Comparison of ENCODE assay signal across 8 cellular contexts in genomic region chr2:138922973-138923563, GRCh38.
DNase-seq lines count a peak whose midpoint lies in the region; TF ChIP-seq lines count a peak whose summit lies in the region.
"Had no signal": no experiment of that assay in that cellular context is flagged by ENCODE, and none has a peak within 500 bp of the region (broad histone marks: within the 10 kb centered on the region; RNA-seq: fewer than 3 reads in every experiment).

No MANE protein-coding gene starts in this region.

- H3K27ac Mint-ChIP-seq in brain = peak overlapping the region in 1 of 5 experiments; percentile 39
- H3K27ac Mint-ChIP-seq in neural progenitor cell = no peak overlapping the region
- H3K27ac Mint-ChIP-seq in activated T-helper 2 cell treated with anti-CD3 and anti-CD28 coated beads, Interferon-gamma antibody, Interleukin-2, Interleukin-4, amounts not matched to agents 10 μg/mL and 5 μg/mL and 100 μg/mL, durations not matched to agents 14 hours and 24 hours and 36 hours = no peak overlapping the region

- no peak overlapping the region for H3K9ac ChIP-seq in neural progenitor cell

- H3K27me3 Mint-ChIP-seq in brain = peaks cover 6% of the 10 kb centered on the region
- H3K27me3 Mint-ChIP-seq in neural progenitor cell (ENCODE audit: insufficient read depth, low read depth) = peaks cover 2% of the 10 kb centered on the region
- no peaks in the 10 kb centered on the region for H3K27me3 Mint-ChIP-seq in activated T-helper 2 cell treated with anti-CD3 and anti-CD28 coated beads, Interferon-gamma antibody, Interleukin-2, Interleukin-4, amounts not matched to agents 10 μg/mL and 5 μg/mL and 100 μg/mL, durations not matched to agents 14 hours and 24 hours and 36 hours (ENCODE audit: low read depth)

- TF ChIP-seq CTCF in GM13976 (IDR thresholded peaks at IDR 0.05; ENCODE audit: borderline replicate concordance, control extremely low read depth, extremely low read depth, insufficient read depth, missing control alignments) (no peak), brain (conservative IDR thresholded peaks at IDR 0.05) (peak; percentile 68 to 79), neural progenitor cell (IDR thresholded peaks at IDR 0.05) (peak; percentile 71)

- H3K27me3 ChIP-seq in neural progenitor cell = no peaks in the 10 kb centered on the region
- H3K27me3 ChIP-seq: thyroid gland had no signal

- H3K79me2 ChIP-seq in neural progenitor cell (ENCODE audit: low read depth) = no peaks in the 10 kb centered on the region

- H3K4me1 ChIP-seq in neural progenitor cell = no peaks in the 10 kb centered on the region
- H3K4me1 ChIP-seq: thyroid gland had no signal

- H3K4me1 Mint-ChIP-seq in brain (peaks cover 18% of the 10 kb centered on the region), neural progenitor cell (peaks cover 8% of the 10 kb centered on the region)
- no peaks in the 10 kb centered on the region for H3K4me1 Mint-ChIP-seq in activated T-helper 2 cell treated with anti-CD3 and anti-CD28 coated beads, Interferon-gamma antibody, Interleukin-2, Interleukin-4, amounts not matched to agents 10 μg/mL and 5 μg/mL and 100 μg/mL, durations not matched to agents 14 hours and 24 hours and 36 hours (ENCODE audit: low read depth)

- H3K9me3 ChIP-seq in neural progenitor cell (ENCODE audit: low read depth) = no peaks in the 10 kb centered on the region
- H3K9me3 ChIP-seq: thyroid gland had no signal

- H3K36me3 Mint-ChIP-seq in brain (no peaks in the 10 kb centered on the region), neural progenitor cell (no peaks in the 10 kb centered on the region)
- no peaks in the 10 kb centered on the region for H3K36me3 Mint-ChIP-seq in activated T-helper 2 cell treated with anti-CD3 and anti-CD28 coated beads, Interferon-gamma antibody, Interleukin-2, Interleukin-4, amounts not matched to agents 10 μg/mL and 5 μg/mL and 100 μg/mL, durations not matched to agents 14 hours and 24 hours and 36 hours (ENCODE audit: low read depth)

- peaks cover 0 to 3% (median 0%) of the 10 kb centered on the region in 5 experiments for H3K9me3 Mint-ChIP-seq in brain
- no peaks in the 10 kb centered on the region for H3K9me3 Mint-ChIP-seq in neural progenitor cell
- no peaks in the 10 kb centered on the region for H3K9me3 Mint-ChIP-seq in activated T-helper 2 cell treated with anti-CD3 and anti-CD28 coated beads, Interferon-gamma antibody, Interleukin-2, Interleukin-4, amounts not matched to agents 10 μg/mL and 5 μg/mL and 100 μg/mL, durations not matched to agents 14 hours and 24 hours and 36 hours

- in situ Hi-C loops in GM13976 (cut with MboI; ENCODE audit: low sequenced_read_pairs, unreplicated experiment) = no loop called here

- H3F3A ChIP-seq in neural progenitor cell (ENCODE audit: low read depth) = no peaks in the 10 kb centered on the region

- DNase-seq in GM13976 (ENCODE audit: low spot score) = peak; percentile 24
- DNase-seq in NCI-H146 (lab: John Stamatoyannopoulos, UW) = peak; percentile 40
- DNase-seq in neural progenitor cell (ENCODE audit: low spot score) = peak; percentile 26
- DNase-seq in activated T-helper 2 cell treated with anti-CD3 and anti-CD28 coated beads, Interferon-gamma antibody, Interleukin-2, Interleukin-4, amounts not matched to agents 10 μg/mL and 5 μg/mL and 100 μg/mL, durations not matched to agents 14 hours and 24 hours and 36 hours (ENCODE audit: low spot score) = no peak
- DNase-seq in hepatic stellate cell (ENCODE audit: low spot score) = no peak
- no peak for DNase-seq in activated CD4-positive, CD25-positive, alpha-beta regulatory T cell treated with anti-CD3 and anti-CD28 coated beads, Interleukin-2, amount 50 U/mL, for 72 hours
- DNase-seq: thyroid gland had no signal

- H4K20me1 ChIP-seq in neural progenitor cell (ENCODE audit: low read depth) = no peaks in the 10 kb centered on the region

- H3K27ac ChIP-seq in neural progenitor cell = no peak overlapping the region
- H3K27ac ChIP-seq: thyroid gland had no signal

- H2AFZ ChIP-seq in neural progenitor cell (replicated peaks) = no peak overlapping the region

- no peaks in the 10 kb centered on the region for H3K36me3 ChIP-seq in neural progenitor cell
- H3K36me3 ChIP-seq: thyroid gland had no signal

- H3K4me3 Mint-ChIP-seq in brain (no peak overlapping the region), neural progenitor cell (no peak overlapping the region)
- no peak overlapping the region for H3K4me3 Mint-ChIP-seq in activated T-helper 2 cell treated with anti-CD3 and anti-CD28 coated beads, Interferon-gamma antibody, Interleukin-2, Interleukin-4, amounts not matched to agents 10 μg/mL and 5 μg/mL and 100 μg/mL, durations not matched to agents 14 hours and 24 hours and 36 hours (ENCODE audit: low read depth)

- intact Hi-C loops in activated T-helper 2 cell treated with anti-CD3 and anti-CD28 coated beads, Interferon-gamma antibody, Interleukin-2, Interleukin-4, amounts not matched to agents 10 μg/mL and 5 μg/mL and 100 μg/mL, durations not matched to agents 14 hours and 24 hours and 36 hours (cut with micrococcal nuclease) = no loop called here

- no peak overlapping the region for H3K4me3 ChIP-seq in neural progenitor cell
- H3K4me3 ChIP-seq: thyroid gland had no signal

- no peak overlapping the region for H3K4me2 ChIP-seq in neural progenitor cell

Comparison
In these comparisons a context has a peak if more than half of its experiments do, and no peak if none do; other contexts are left out.
1. DNase-seq: peak in GM13976 (single experiment), NCI-H146 (single experiment) and neural progenitor cell (single experiment); none in activated T-helper 2 cell treated with anti-CD3 and anti-CD28 coated beads, Interferon-gamma antibody, Interleukin-2, Interleukin-4, amounts not matched to agents 10 μg/mL and 5 μg/mL and 100 μg/mL, durations not matched to agents 14 hours and 24 hours and 36 hours (single experiment), hepatic stellate cell (single experiment) and activated CD4-positive, CD25-positive, alpha-beta regulatory T cell treated with anti-CD3 and anti-CD28 coated beads, Interleukin-2, amount 50 U/mL, for 72 hours (single experiment).